In genomic region chr22:36375071-36375980, GRCh38 we compare ENCODE assay signal across 8 cellular contexts. TPM values are rescaled to one million over a fixed set of nuclear protein-coding genes. Genes with fewer than 3 reads are reported as not detected.
DNase-seq lines count a peak whose midpoint lies in the region; ATAC-seq and TF ChIP-seq lines count a peak whose summit lies in the region.

No MANE protein-coding gene starts in this region.

- peak overlapping the region; percentile 83 for H3K27ac Mint-ChIP-seq in chondrocyte (ENCODE audit: unreplicated experiment)
- peak overlapping the region; percentile 90 to 99 (median 96) for H3K27ac Mint-ChIP-seq in naive thymus-derived CD8-positive, alpha-beta T cell

- no peak overlapping the region for H2AFZ ChIP-seq in Loucy (ENCODE audit: low read length)

- no peak overlapping the region for H3K9ac ChIP-seq in Loucy (ENCODE audit: low read depth, low read length, poor library complexity, severe bottlenecking)

- DNase-seq in AG04450 (ENCODE audit: low read depth, low spot score) (no peak), chondrocyte (ENCODE audit: low spot score) (no peak), iPS-NIHi7 (ENCODE audit: extremely low spot score) (no peak), C1 segment of cervical spinal cord (lab: John Stamatoyannopoulos, UW) (no peak), pons (ENCODE audit: low spot score) (no peak), NCI-H1092 treated with DMSO at 0.1 percent for 48 hours (lab: John Stamatoyannopoulos, UW) (no peak)
- peak in 1 of 10 donors; percentile 6 for DNase-seq in naive thymus-derived CD8-positive, alpha-beta T cell

- ATAC-seq in naive thymus-derived CD8-positive, alpha-beta T cell, result no peak

- no peaks in the 10 kb centered on the region for H3K9me3 Mint-ChIP-seq in chondrocyte (ENCODE audit: low read depth)
- no peaks in the 10 kb centered on the region for H3K9me3 Mint-ChIP-seq in naive thymus-derived CD8-positive, alpha-beta T cell

- H3F3A ChIP-seq in Loucy (ENCODE audit: low read depth), result peaks cover 16% of the 10 kb centered on the region; the same call in 1 of the 2 replicates

- no peaks in the 10 kb centered on the region for H3K27me3 Mint-ChIP-seq in chondrocyte (ENCODE audit: low read depth)
- no peaks in the 10 kb centered on the region for H3K27me3 Mint-ChIP-seq in naive thymus-derived CD8-positive, alpha-beta T cell

- H3K9me3 ChIP-seq in AG04450 (ENCODE audit: control insufficient read depth, insufficient read depth, low read length) (no peaks in the 10 kb centered on the region), Loucy (ENCODE audit: insufficient read depth, low read depth, low read length) (no peaks in the 10 kb centered on the region)

- peak overlapping the region; percentile 75 for H3K27ac ChIP-seq in AG04450 (ENCODE audit: low read depth, low read length)

- H3K4me1 ChIP-seq in Loucy (ENCODE audit: insufficient read depth, low read length, poor library complexity, severe bottlenecking), result peaks cover 85% of the 10 kb centered on the region

- no peak overlapping the region for H3K4me3 Mint-ChIP-seq in chondrocyte (ENCODE audit: unreplicated experiment)
- H3K4me3 Mint-ChIP-seq in naive thymus-derived CD8-positive, alpha-beta T cell, result peak overlapping the region; percentile 48 to 96 (median 77)

- H3K36me3 ChIP-seq in Loucy (ENCODE audit: insufficient read depth, low read length), result peaks cover 7% of the 10 kb centered on the region; the same call in 1 of the 2 replicates

- H3K36me3 Mint-ChIP-seq in chondrocyte (ENCODE audit: low read depth), result peaks cover 19% of the 10 kb centered on the region
- peaks cover 0 to 43% (median 6%) of the 10 kb centered on the region in 3 donors for H3K36me3 Mint-ChIP-seq in naive thymus-derived CD8-positive, alpha-beta T cell

- H3K4me2 ChIP-seq in Loucy (ENCODE audit: low read depth, low read length, poor library complexity, severe bottlenecking), result peak overlapping the region; percentile 19

- POLR2A ChIA-PET in AG04450 (lab: Yijun Ruan, JAX), result interaction anchor here (0.7 to 1.9 kb wide), 7 partner anchors 9 to 161 kb away, joined by 4 to 8 read pairs (median 5); no protein-coding TSS in a partner anchor
- POLR2A ChIA-PET in naive thymus-derived CD8-positive, alpha-beta T cell (lab: Charles Lee), result interaction anchor here (0.5 to 51.6 kb wide), 7 partner anchors 8 to 106 kb away, joined by 3 to 2215 read pairs (median 12); partner anchors contain the start of genes MYH9 and TXN2

- peaks cover 91% of the 10 kb centered on the region for H3K4me1 Mint-ChIP-seq in chondrocyte (ENCODE audit: low read depth)
- peaks cover 40 to 97% (median 94%) of the 10 kb centered on the region in 4 donors for H3K4me1 Mint-ChIP-seq in naive thymus-derived CD8-positive, alpha-beta T cell

- peaks cover 94% of the 10 kb centered on the region for H4K20me1 ChIP-seq in Loucy (ENCODE audit: insufficient read depth, low read length, poor library complexity, severe bottlenecking)

- peaks cover 97% of the 10 kb centered on the region for H3K79me2 ChIP-seq in Loucy (ENCODE audit: insufficient read depth, low read length)

- no peak overlapping the region for H3K4me3 ChIP-seq in AG04450 (ENCODE audit: low read depth, low read length)
- no peak overlapping the region for H3K4me3 ChIP-seq in Loucy (ENCODE audit: low read length, poor library complexity, severe bottlenecking)

- H3K27me3 ChIP-seq in AG04450 (ENCODE audit: control insufficient read depth, insufficient read depth, low read length), result no peaks in the 10 kb centered on the region
- no peaks in the 10 kb centered on the region for H3K27me3 ChIP-seq in Loucy (ENCODE audit: insufficient read depth, low read length, poor library complexity, severe bottlenecking)

- H3K9me2 ChIP-seq in Loucy (replicated peaks; ENCODE audit: low read depth, low read length), result no peaks in the 10 kb centered on the region

- TF ChIP-seq CTCF in AG04450 (IDR thresholded peaks at IDR 0.05; ENCODE audit: low read depth, low read length) (no peak), Loucy (conservative IDR thresholded peaks at IDR 0.05; ENCODE audit: low read length) (no peak), chondrocyte (IDR thresholded peaks at IDR 0.05) (no peak)

- CTCF ChIA-PET in AG04450 (lab: Charles Lee), result no interaction called here

RNA-seq across cellular contexts. Expression of gene MYH9, which starts 12.4 kb away (rescaled TPM):
- 338 and 432 TPM in 2 replicates for polyA plus RNA-seq in AG04450 (2011; rRNA removed)
- 1,487 and 1,729 TPM in 2 replicates for polyA minus RNA-seq in AG04450 (2011; rRNA and poly(A)+ RNA removed)
- total RNA-seq in chondrocyte, result 1,046 to 1,908 TPM (median 1,853 TPM) in 3 replicates
- total RNA-seq in naive thymus-derived CD8-positive, alpha-beta T cell, result 100 to 1,000 TPM; 711 to 718 TPM
- 100 to 1,000 TPM in 2 of 3 donors, 10 to 100 TPM in 1; 51.2 to 389 (median 105) TPM for polyA plus RNA-seq in naive thymus-derived CD8-positive, alpha-beta T cell
